In genomic region chr11:86197448-86197847, GRCh38 we compare ENCODE assay signal across 16 cellular contexts.
"Had no signal": no experiment of that assay in that cellular context is flagged by ENCODE, and none has a peak within 500 bp of the region (broad histone marks: within the 10 kb centered on the region; RNA-seq: fewer than 3 reads in every experiment).

No MANE protein-coding gene starts in this region.

- H3K27ac Mint-ChIP-seq: activated T-helper 17 cell treated with anti-CD3 and anti-CD28 coated beads, Interleukin-2, amount 50 U/mL, for 72 hours; endodermal cell; nephron; stimulated activated memory B cell treated with anti-CD40 and anti-IgM and Interleukin-4, amounts not matched to agents 10 μg/mL and 1 μg/mL and 100 μg/mL, for 72 hours had no signal

- H3K4me3 ChIP-seq: ascending aorta, breast epithelium, dorsolateral prefrontal cortex, thyroid gland had no signal

- H3K9me3 ChIP-seq: ascending aorta, breast epithelium, thyroid gland had no signal

- H3K27me3 ChIP-seq: ascending aorta, breast epithelium, dorsolateral prefrontal cortex, thyroid gland had no signal

- H3K4me3 Mint-ChIP-seq: activated T-helper 17 cell treated with anti-CD3 and anti-CD28 coated beads, Interleukin-2, amount 50 U/mL, for 72 hours; endodermal cell; nephron; stimulated activated memory B cell treated with anti-CD40 and anti-IgM and Interleukin-4, amounts not matched to agents 10 μg/mL and 1 μg/mL and 100 μg/mL, for 72 hours had no signal

- H3K36me3 Mint-ChIP-seq: stimulated activated memory B cell treated with anti-CD40 and anti-IgM and Interleukin-4, amounts not matched to agents 10 μg/mL and 1 μg/mL and 100 μg/mL, for 72 hours had no signal

- H3K36me3 ChIP-seq: ascending aorta, breast epithelium, thyroid gland had no signal

- H3K27me3 Mint-ChIP-seq: activated T-helper 17 cell treated with anti-CD3 and anti-CD28 coated beads, Interleukin-2, amount 50 U/mL, for 72 hours; stimulated activated memory B cell treated with anti-CD40 and anti-IgM and Interleukin-4, amounts not matched to agents 10 μg/mL and 1 μg/mL and 100 μg/mL, for 72 hours had no signal

- H3K4me1 ChIP-seq: breast epithelium had no signal

- DNase-seq: activated CD4-positive, CD25-positive, alpha-beta regulatory T cell treated with anti-CD3 and anti-CD28 coated beads, Interleukin-2, amount 50 U/mL, for 72 hours; activated naive CD4-positive, alpha-beta T cell treated with Interleukin-2 at 50 U/mL for 16 hours; dorsolateral prefrontal cortex; endodermal cell; hippocampal formation; kidney glomerular epithelial cell; left ventricle myocardium superior; mesendoderm; occipital lobe; stimulated activated CD4-positive, alpha-beta T cell treated with anti-CD3 and anti-CD28 coated beads, Interleukin-2, amount 100 ng/mL, for 48 hours; thyroid gland had no signal

- H3K27ac ChIP-seq: ascending aorta, breast epithelium, thyroid gland had no signal

- ATAC-seq: activated T-helper 17 cell treated with anti-CD3 and anti-CD28 coated beads, Interleukin-2, amount 50 U/mL, for 72 hours; left ventricle myocardium superior; stimulated activated memory B cell treated with anti-CD40 and anti-IgM and Interleukin-4, amounts not matched to agents 10 μg/mL and 1 μg/mL and 100 μg/mL, for 72 hours had no signal

- H3K9me3 Mint-ChIP-seq: activated T-helper 17 cell treated with anti-CD3 and anti-CD28 coated beads, Interleukin-2, amount 50 U/mL, for 72 hours; endodermal cell; nephron; stimulated activated memory B cell treated with anti-CD40 and anti-IgM and Interleukin-4, amounts not matched to agents 10 μg/mL and 1 μg/mL and 100 μg/mL, for 72 hours had no signal
